8 cellular contexts compared by ENCODE assay signal in the genomic region with DNA sequence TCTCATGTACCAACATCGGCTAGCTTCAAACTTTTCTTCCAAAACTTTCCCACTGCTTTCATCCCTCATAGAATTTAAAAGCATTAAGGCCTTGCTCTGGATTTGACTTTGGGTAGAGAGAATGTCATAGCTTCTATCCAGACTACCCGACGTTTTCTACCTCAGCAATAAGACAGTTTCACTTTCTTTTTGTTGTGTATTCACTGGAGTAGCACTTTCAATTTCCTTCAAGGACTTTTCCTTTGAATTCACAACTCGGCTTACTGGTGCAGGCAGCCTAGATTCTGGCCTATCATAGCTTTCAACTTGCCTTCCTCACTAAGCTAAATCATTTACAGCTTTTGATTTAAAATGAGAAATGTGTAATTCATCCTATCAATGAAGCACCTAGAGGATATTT.
DNase-seq lines count a peak whose midpoint lies in the region; ATAC-seq, FAIRE-seq and TF ChIP-seq lines count a peak whose summit lies in the region.

No MANE protein-coding gene starts in this region.

- DNase-seq in Kasumi-1 (lab: John Stamatoyannopoulos, UW) (peak; percentile 5 to 7), coronary artery (ENCODE audit: low spot score) (no peak), psoas muscle (no peak), globus pallidus (ENCODE audit: low spot score) (no peak), frontal cortex (ENCODE audit: low spot score in 2 of 2) (no peak)
- no peak for DNase-seq in effector CD8-positive, alpha-beta T cell (lab: John Stamatoyannopoulos, UW)

- intact Hi-C loops in psoas muscle (cut with DNase I), result no loop called here

- TF ChIP-seq CTCF in coronary artery (IDR thresholded peaks at IDR 0.05), result no peak
- no peak for TF ChIP-seq CTCF in psoas muscle (IDR thresholded peaks at IDR 0.05)

- FAIRE-seq in frontal cortex (lab: Jason Lieb, UNC), result no peak

- no peaks in the 10 kb centered on the region for H3K36me3 ChIP-seq in psoas muscle (ENCODE audit: insufficient read depth in 1 of 2, low read depth in 1 of 2)

- H3K27ac ChIP-seq in coronary artery, result peak overlapping the region in 1 of 2 donors; percentile 56
- no peak overlapping the region for H3K27ac ChIP-seq in psoas muscle

- no peaks in the 10 kb centered on the region for H3K4me1 ChIP-seq in psoas muscle

- H3K9me3 ChIP-seq in psoas muscle, result no peaks in the 10 kb centered on the region

- ATAC-seq in GM18861 (IDR thresholded peaks at IDR 0.05; ENCODE audit: unreplicated experiment) (peak; percentile 65), psoas muscle (no peak), GM21515 (IDR thresholded peaks at IDR 0.05; ENCODE audit: unreplicated experiment) (no peak)

- WGBS in psoas muscle, 3 donors, result 43 to 50% (median 46%) methylated on average over 4 of the region's 4 CpGs

- H3K27me3 ChIP-seq in psoas muscle (ENCODE audit: insufficient read depth in 3 of 3, low read length in 2 of 3), result no peaks in the 10 kb centered on the region

- peak overlapping the region; percentile 60 for H3K4me3 ChIP-seq in coronary artery
- peak overlapping the region; percentile 36 for H3K4me3 ChIP-seq in psoas muscle

Comparison
In these comparisons a context has a peak if more than half of its experiments do, and no peak if none do; other contexts are left out.
1. DNase-seq: peak in Kasumi-1 (2 of 2); none in coronary artery (single experiment), psoas muscle (0 of 2), effector CD8-positive, alpha-beta T cell (single experiment), globus pallidus (single experiment) and frontal cortex (0 of 2).